Comparison of ENCODE assay signal across 1 cellular context in genomic region chr2:194602750-194603149, GRCh38.
TF ChIP-seq lines count a peak whose summit lies in the region.

No MANE protein-coding gene starts in this region.

TF ChIP-seq in GM23338, 12 proteins besides CTCF, POLR2A, EP300 and RAD21 (continued from another document):
- no peak for TF ChIP-seq ZNF462 (CRISPR knock-in tag; IDR thresholded peaks at IDR 0.05)
